In the genomic region with DNA sequence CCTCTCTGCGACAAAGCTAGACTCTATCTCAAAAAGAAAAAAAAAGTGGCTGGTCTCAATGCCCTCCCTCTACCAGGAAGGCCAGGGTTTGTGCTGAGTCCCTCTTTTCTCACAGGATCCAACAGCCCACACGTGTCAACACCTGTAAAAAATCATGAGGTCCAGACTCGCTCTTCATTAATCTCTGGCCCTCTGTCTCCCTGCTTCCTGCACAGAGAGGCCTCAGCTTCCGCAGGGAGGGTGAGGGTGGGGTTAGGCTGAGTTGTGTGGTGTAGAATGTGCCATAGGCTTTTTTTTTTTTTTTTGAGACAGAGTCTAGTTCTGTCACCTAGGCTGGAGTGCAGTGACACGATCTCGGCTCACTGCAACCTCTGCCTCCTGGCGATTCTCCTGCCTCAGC, we compare ENCODE assay signal across 19 cellular contexts. TPM values are rescaled to one million over a fixed set of nuclear protein-coding genes. Genes with fewer than 3 reads are reported as not detected.
"Had no signal": no experiment of that assay in that cellular context is flagged by ENCODE, and none has a peak within 500 bp of the region (broad histone marks: within the 10 kb centered on the region; RNA-seq: fewer than 3 reads in every experiment).

No MANE protein-coding gene starts in this region.

- H3K4me3 Mint-ChIP-seq: dendritic cell treated with granulocyte-macrophage colony-stimulating factor and Interleukin-4, amounts not matched to agents 40 ng/mL and 50 ng/mL, for 4 days; T-helper 1 cell treated with Interleukin-12 subunit alpha and Interleukin-12 subunit beta and Interleukin-4 antibody, amounts not matched to agents 30 μg/mL and 1 μg/mL, for 36 hours had no signal

- H3K79me2 ChIP-seq: parathyroid adenoma had no signal

- H3K9me3 ChIP-seq: ascending aorta, breast epithelium, gastrocnemius medialis, heart left ventricle, thoracic aorta had no signal

- H3K27ac Mint-ChIP-seq: dendritic cell treated with granulocyte-macrophage colony-stimulating factor and Interleukin-4, amounts not matched to agents 40 ng/mL and 50 ng/mL, for 4 days; T-helper 1 cell treated with Interleukin-12 subunit alpha and Interleukin-12 subunit beta and Interleukin-4 antibody, amounts not matched to agents 30 μg/mL and 1 μg/mL, for 36 hours had no signal

- H2AFZ ChIP-seq: parathyroid adenoma had no signal

- DNase-seq: activated CD4-positive, alpha-beta T cell treated with anti-CD3 and anti-CD28 coated beads, Interleukin-2, amount 50 U/mL, for 1 hour; activated naive CD4-positive, alpha-beta T cell; activated T-cell treated with anti-CD3 and anti-CD28 coated beads for 4 hours; cerebellar nuclear complex; gastrocnemius medialis; heart left ventricle; naive thymus-derived CD4-positive, alpha-beta T cell; stimulated activated CD4-positive, alpha-beta T cell treated with anti-CD3 and anti-CD28 coated beads, Interleukin-1b, Interleukin-23, amount 100 ng/mL, for 48 hours had no signal

- H3K9me3 Mint-ChIP-seq: dendritic cell treated with granulocyte-macrophage colony-stimulating factor and Interleukin-4, amounts not matched to agents 40 ng/mL and 50 ng/mL, for 4 days; naive thymus-derived CD4-positive, alpha-beta T cell; T-helper 1 cell treated with Interleukin-12 subunit alpha and Interleukin-12 subunit beta and Interleukin-4 antibody, amounts not matched to agents 30 μg/mL and 1 μg/mL, for 36 hours had no signal

- H3K27ac ChIP-seq: ascending aorta, breast epithelium, epithelial cell of prostate, gastrocnemius medialis, heart left ventricle, parathyroid adenoma, thoracic aorta had no signal

- H3K36me3 ChIP-seq: breast epithelium had no signal

- H3K27me3 ChIP-seq: ascending aorta had no signal

- ATAC-seq: activated CD4-positive, CD25-positive, alpha-beta regulatory T cell treated with anti-CD3 and anti-CD28 coated beads, Interleukin-2, amount 50 U/mL, for 24 hours; gastrocnemius medialis; heart left ventricle; naive thymus-derived CD4-positive, alpha-beta T cell had no signal

- H3K4me1 ChIP-seq: breast epithelium, gastrocnemius medialis had no signal

- H3K9ac ChIP-seq: parathyroid adenoma had no signal

- H3K4me3 ChIP-seq: breast epithelium, gastrocnemius medialis, heart left ventricle, lung, thoracic aorta had no signal

RNA-seq across cellular contexts. Expression of a gene that starts 6.1 kb away (rescaled TPM):
- total RNA-seq: ascending aorta, gastrocnemius medialis, heart left ventricle, mononuclear cell, thoracic aorta, urinary bladder had no signal
- polyA plus RNA-seq: naive thymus-derived CD4-positive, alpha-beta T cell had no signal

RNA-seq across cellular contexts. Expression of a gene that starts 20.1 kb away (rescaled TPM):
- total RNA-seq: gastrocnemius medialis, heart left ventricle had no signal
- polyA plus RNA-seq: heart left ventricle had no signal
